Comparison of ENCODE assay signal across 16 cellular contexts in the genomic region with DNA sequence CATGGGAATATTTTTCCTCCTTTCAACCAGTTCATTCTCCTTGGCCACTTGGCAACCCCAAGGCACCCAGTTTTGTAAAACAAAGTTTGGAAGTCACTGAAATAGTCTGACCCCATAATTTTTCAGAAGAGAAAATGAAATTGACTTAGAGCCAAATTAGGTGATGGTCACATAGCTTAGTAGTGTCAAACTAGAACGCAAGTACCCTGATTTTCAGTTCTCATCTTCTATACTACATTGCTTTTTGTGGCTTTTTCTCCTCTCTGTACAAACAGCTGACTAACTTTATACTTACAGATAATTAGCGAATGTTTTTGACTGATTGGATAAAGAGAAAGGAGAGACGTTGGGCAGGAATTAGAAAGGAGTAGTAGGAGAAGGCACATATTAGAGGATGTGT. TPM values are rescaled to one million over a fixed set of nuclear protein-coding genes. Genes with fewer than 3 reads are reported as not detected.
DNase-seq lines count a peak whose midpoint lies in the region; ATAC-seq, FAIRE-seq and TF ChIP-seq lines count a peak whose summit lies in the region.
"Had no signal": no experiment of that assay in that cellular context is flagged by ENCODE, and none has a peak within 500 bp of the region (broad histone marks: within the 10 kb centered on the region; RNA-seq: fewer than 3 reads in every experiment).

No MANE protein-coding gene starts in this region.

- peak; percentile 10 for DNase-seq in activated CD4-positive, alpha-beta T cell treated with anti-CD3 and anti-CD28 coated beads, Interleukin-2, amount 10 ng/mL, durations not matched to agents 24 days and 14 days
- DNase-seq in activated CD4-positive, alpha-beta T cell treated with anti-CD3 and anti-CD28 coated beads, Interleukin-2, amount 10 ng/mL, durations not matched to agents 7 days and 5 days, result no peak
- no peak for DNase-seq in CD8-positive, alpha-beta T cell
- DNase-seq in astrocyte (ENCODE audit: low read depth), result no peak
- DNase-seq in SHP77 treated with DMSO at 0.1 percent for 48 hours (lab: John Stamatoyannopoulos, UW), result no peak
- no peak for DNase-seq in NCI-H146 (lab: John Stamatoyannopoulos, UW)
- DNase-seq: 8988T; CD8-positive, alpha-beta memory T cell; COR-L47; GM23248; HCEC 1CT had no signal

- no peak overlapping the region for H3K4me3 Mint-ChIP-seq in activated CD4-positive, alpha-beta T cell treated with anti-CD3 and anti-CD28 coated beads, Interleukin-2, amount 10 ng/mL, durations not matched to agents 24 days and 14 days
- H3K4me3 Mint-ChIP-seq in activated CD4-positive, alpha-beta T cell treated with anti-CD3 and anti-CD28 coated beads, Interleukin-2, amount 10 ng/mL, durations not matched to agents 7 days and 5 days, result no peak overlapping the region
- H3K4me3 Mint-ChIP-seq in CD8-positive, alpha-beta T cell, result no peak overlapping the region
- H3K4me3 Mint-ChIP-seq in astrocyte (ENCODE audit: unreplicated experiment), result no peak overlapping the region
- H3K4me3 Mint-ChIP-seq: CD14-positive monocyte; CD8-positive, alpha-beta memory T cell had no signal

- no peak for FAIRE-seq in astrocyte (lab: Jason Lieb, UNC)
- FAIRE-seq: GM12891, GM18507 had no signal

- TF ChIP-seq CTCF in CD8-positive, alpha-beta T cell (IDR thresholded peaks at IDR 0.05), result no peak
- TF ChIP-seq CTCF in astrocyte (IDR thresholded peaks at IDR 0.05; ENCODE audit: insufficient read depth, low read depth, low read length), result no peak

- no peak overlapping the region for H3K27ac Mint-ChIP-seq in activated CD4-positive, alpha-beta T cell treated with anti-CD3 and anti-CD28 coated beads, Interleukin-2, amount 10 ng/mL, durations not matched to agents 24 days and 14 days
- no peak overlapping the region for H3K27ac Mint-ChIP-seq in activated CD4-positive, alpha-beta T cell treated with anti-CD3 and anti-CD28 coated beads, Interleukin-2, amount 10 ng/mL, durations not matched to agents 7 days and 5 days
- peak overlapping the region; percentile 10 for H3K27ac Mint-ChIP-seq in CD8-positive, alpha-beta T cell
- H3K27ac Mint-ChIP-seq in astrocyte (ENCODE audit: unreplicated experiment), result peak overlapping the region; percentile 64

- no peak overlapping the region for H3K4me3 ChIP-seq in CD8-positive, alpha-beta T cell (ENCODE audit: low read depth, low read length)
- H3K4me3 ChIP-seq in astrocyte (ENCODE audit: insufficient read depth, low read depth, low read length), result no peak overlapping the region
- H3K4me3 ChIP-seq: BLaER1, GM23248 had no signal

- H3K79me2 ChIP-seq in astrocyte (ENCODE audit: insufficient read depth, low read length), result no peaks in the 10 kb centered on the region

- CTCF ChIA-PET in activated CD4-positive, alpha-beta T cell treated with anti-CD3 and anti-CD28 coated beads, Interleukin-2, amount 10 ng/mL, durations not matched to agents 7 days and 5 days (lab: Charles Lee), result no interaction called here
- CTCF ChIA-PET in CD8-positive, alpha-beta T cell (lab: Charles Lee), result no interaction called here

- H3K4me1 ChIP-seq in CD8-positive, alpha-beta T cell (ENCODE audit: insufficient read depth, low read length), result no peaks in the 10 kb centered on the region
- H3K4me1 ChIP-seq in astrocyte (ENCODE audit: insufficient read depth, low read length), result no peaks in the 10 kb centered on the region
- H3K4me1 ChIP-seq: BLaER1 had no signal

- intact Hi-C loops in activated CD4-positive, alpha-beta T cell treated with anti-CD3 and anti-CD28 coated beads, Interleukin-2, amount 10 ng/mL, durations not matched to agents 24 days and 14 days (cut with micrococcal nuclease), result no loop called here
- intact Hi-C loops in CD8-positive, alpha-beta T cell (cut with DNase I, micrococcal nuclease), result no loop called here

- H3K36me3 Mint-ChIP-seq in activated CD4-positive, alpha-beta T cell treated with anti-CD3 and anti-CD28 coated beads, Interleukin-2, amount 10 ng/mL, durations not matched to agents 24 days and 14 days (ENCODE audit: low read depth), result peaks cover 39% of the 10 kb centered on the region
- H3K36me3 Mint-ChIP-seq in activated CD4-positive, alpha-beta T cell treated with anti-CD3 and anti-CD28 coated beads, Interleukin-2, amount 10 ng/mL, durations not matched to agents 7 days and 5 days (ENCODE audit: low read depth), result peaks cover 28% of the 10 kb centered on the region
- H3K36me3 Mint-ChIP-seq in CD8-positive, alpha-beta T cell, result peaks cover 59% of the 10 kb centered on the region
- peaks cover 5% of the 10 kb centered on the region for H3K36me3 Mint-ChIP-seq in astrocyte (ENCODE audit: low read depth, unreplicated experiment)

- ATAC-seq in CD8-positive, alpha-beta T cell, result no peak
- ATAC-seq in HG03520 (IDR thresholded peaks at IDR 0.05; ENCODE audit: unreplicated experiment), result no peak

- H3K9ac ChIP-seq in astrocyte (ENCODE audit: low read length), result no peak overlapping the region
- H3K9ac ChIP-seq: BLaER1, GM23248 had no signal

- no peaks in the 10 kb centered on the region for H4K20me1 ChIP-seq in astrocyte (ENCODE audit: insufficient read depth, low read length)
- H4K20me1 ChIP-seq: BLaER1 had no signal

- no peaks in the 10 kb centered on the region for H3K9me3 Mint-ChIP-seq in activated CD4-positive, alpha-beta T cell treated with anti-CD3 and anti-CD28 coated beads, Interleukin-2, amount 10 ng/mL, durations not matched to agents 24 days and 14 days
- H3K9me3 Mint-ChIP-seq in activated CD4-positive, alpha-beta T cell treated with anti-CD3 and anti-CD28 coated beads, Interleukin-2, amount 10 ng/mL, durations not matched to agents 7 days and 5 days, result peaks cover 3% of the 10 kb centered on the region
- H3K9me3 Mint-ChIP-seq in CD8-positive, alpha-beta T cell, result peaks cover 5% of the 10 kb centered on the region
- no peaks in the 10 kb centered on the region for H3K9me3 Mint-ChIP-seq in astrocyte (ENCODE audit: unreplicated experiment)
- H3K9me3 Mint-ChIP-seq: CD14-positive monocyte had no signal

- no peak overlapping the region for H3K27ac ChIP-seq in CD8-positive, alpha-beta T cell (ENCODE audit: low read depth, low read length)
- H3K27ac ChIP-seq in astrocyte (ENCODE audit: low read depth, low read length), result no peak overlapping the region
- H3K27ac ChIP-seq: BLaER1, GM23248 had no signal

- peaks cover 13% of the 10 kb centered on the region for H3K36me3 ChIP-seq in CD8-positive, alpha-beta T cell (ENCODE audit: insufficient read depth, low read length)
- peaks cover 14% of the 10 kb centered on the region for H3K36me3 ChIP-seq in astrocyte (ENCODE audit: insufficient read depth, low read length)

- no peak overlapping the region for H3K4me2 ChIP-seq in astrocyte (ENCODE audit: low read length)
- H3K4me2 ChIP-seq: BLaER1 had no signal

- H3K4me1 Mint-ChIP-seq in activated CD4-positive, alpha-beta T cell treated with anti-CD3 and anti-CD28 coated beads, Interleukin-2, amount 10 ng/mL, durations not matched to agents 24 days and 14 days, result peaks cover 11% of the 10 kb centered on the region
- peaks cover 3% of the 10 kb centered on the region for H3K4me1 Mint-ChIP-seq in activated CD4-positive, alpha-beta T cell treated with anti-CD3 and anti-CD28 coated beads, Interleukin-2, amount 10 ng/mL, durations not matched to agents 7 days and 5 days
- H3K4me1 Mint-ChIP-seq in CD8-positive, alpha-beta T cell (ENCODE audit: low read depth), result peaks cover 4% of the 10 kb centered on the region
- peaks cover 7% of the 10 kb centered on the region for H3K4me1 Mint-ChIP-seq in astrocyte (ENCODE audit: low read depth, unreplicated experiment)

- POLR2A ChIA-PET in activated CD4-positive, alpha-beta T cell treated with anti-CD3 and anti-CD28 coated beads, Interleukin-2, amount 10 ng/mL, durations not matched to agents 7 days and 5 days (lab: Charles Lee), result no interaction called here
- POLR2A ChIA-PET in CD8-positive, alpha-beta T cell (lab: Charles Lee), result no interaction called here

- no peaks in the 10 kb centered on the region for H3K27me3 Mint-ChIP-seq in activated CD4-positive, alpha-beta T cell treated with anti-CD3 and anti-CD28 coated beads, Interleukin-2, amount 10 ng/mL, durations not matched to agents 24 days and 14 days
- no peaks in the 10 kb centered on the region for H3K27me3 Mint-ChIP-seq in activated CD4-positive, alpha-beta T cell treated with anti-CD3 and anti-CD28 coated beads, Interleukin-2, amount 10 ng/mL, durations not matched to agents 7 days and 5 days
- H3K27me3 Mint-ChIP-seq in CD8-positive, alpha-beta T cell (ENCODE audit: low read depth), result no peaks in the 10 kb centered on the region
- H3K27me3 Mint-ChIP-seq in astrocyte (ENCODE audit: low read depth, unreplicated experiment), result no peaks in the 10 kb centered on the region
- H3K27me3 Mint-ChIP-seq: CD8-positive, alpha-beta memory T cell had no signal

- no peaks in the 10 kb centered on the region for H3K9me3 ChIP-seq in CD8-positive, alpha-beta T cell (ENCODE audit: low read length)
- H3K9me3 ChIP-seq in astrocyte (ENCODE audit: insufficient read depth, low read depth, low read length), result no peaks in the 10 kb centered on the region

- no peak overlapping the region for H2AFZ ChIP-seq in astrocyte (ENCODE audit: low read depth, low read length)
- H2AFZ ChIP-seq: GM23248 had no signal

- no peaks in the 10 kb centered on the region for H3K27me3 ChIP-seq in CD8-positive, alpha-beta T cell (ENCODE audit: insufficient read depth, low read length)
- no peaks in the 10 kb centered on the region for H3K27me3 ChIP-seq in astrocyte (ENCODE audit: insufficient read depth, low read length)
- H3K27me3 ChIP-seq: BLaER1 had no signal

RNA-seq across cellular contexts. Expression of a gene that starts 33.1 kb away (rescaled TPM):
- 80.1 and 84.3 TPM in 2 replicates for total RNA-seq in activated CD4-positive, alpha-beta T cell treated with anti-CD3 and anti-CD28 coated beads, Interleukin-2, amount 10 ng/mL, durations not matched to agents 24 days and 14 days
- 10 to 100 TPM; 55.4 to 55.8 TPM for total RNA-seq in activated CD4-positive, alpha-beta T cell treated with anti-CD3 and anti-CD28 coated beads, Interleukin-2, amount 10 ng/mL, durations not matched to agents 7 days and 5 days
- 10 to 100 TPM; 14.4 to 16.2 TPM for total RNA-seq in CD8-positive, alpha-beta T cell
- 55.1 and 61.7 TPM in 2 replicates for total RNA-seq in astrocyte

RNA-seq across cellular contexts. Expression of a gene that starts 37.5 kb away (rescaled TPM):
- 24.9 and 27.2 TPM in 2 replicates for total RNA-seq in activated CD4-positive, alpha-beta T cell treated with anti-CD3 and anti-CD28 coated beads, Interleukin-2, amount 10 ng/mL, durations not matched to agents 24 days and 14 days
- total RNA-seq in activated CD4-positive, alpha-beta T cell treated with anti-CD3 and anti-CD28 coated beads, Interleukin-2, amount 10 ng/mL, durations not matched to agents 7 days and 5 days, result 10 to 100 TPM; 23.4 to 23.8 TPM
- 1 to 10 TPM; 2.9 to 3.2 TPM for total RNA-seq in CD8-positive, alpha-beta T cell
- total RNA-seq in astrocyte, result 25.7 and 25.9 TPM in 2 replicates

Comparison
In these comparisons a context has a peak if more than half of its experiments do, and no peak if none do; other contexts are left out.
1. H3K27ac Mint-ChIP-seq: peak in CD8-positive, alpha-beta T cell (single experiment) and astrocyte (single experiment); none in activated CD4-positive, alpha-beta T cell treated with anti-CD3 and anti-CD28 coated beads, Interleukin-2, amount 10 ng/mL, durations not matched to agents 24 days and 14 days (single experiment) and activated CD4-positive, alpha-beta T cell treated with anti-CD3 and anti-CD28 coated beads, Interleukin-2, amount 10 ng/mL, durations not matched to agents 7 days and 5 days (single experiment).